Comparison of ENCODE assay signal across 8 cellular contexts in the genomic region with DNA sequence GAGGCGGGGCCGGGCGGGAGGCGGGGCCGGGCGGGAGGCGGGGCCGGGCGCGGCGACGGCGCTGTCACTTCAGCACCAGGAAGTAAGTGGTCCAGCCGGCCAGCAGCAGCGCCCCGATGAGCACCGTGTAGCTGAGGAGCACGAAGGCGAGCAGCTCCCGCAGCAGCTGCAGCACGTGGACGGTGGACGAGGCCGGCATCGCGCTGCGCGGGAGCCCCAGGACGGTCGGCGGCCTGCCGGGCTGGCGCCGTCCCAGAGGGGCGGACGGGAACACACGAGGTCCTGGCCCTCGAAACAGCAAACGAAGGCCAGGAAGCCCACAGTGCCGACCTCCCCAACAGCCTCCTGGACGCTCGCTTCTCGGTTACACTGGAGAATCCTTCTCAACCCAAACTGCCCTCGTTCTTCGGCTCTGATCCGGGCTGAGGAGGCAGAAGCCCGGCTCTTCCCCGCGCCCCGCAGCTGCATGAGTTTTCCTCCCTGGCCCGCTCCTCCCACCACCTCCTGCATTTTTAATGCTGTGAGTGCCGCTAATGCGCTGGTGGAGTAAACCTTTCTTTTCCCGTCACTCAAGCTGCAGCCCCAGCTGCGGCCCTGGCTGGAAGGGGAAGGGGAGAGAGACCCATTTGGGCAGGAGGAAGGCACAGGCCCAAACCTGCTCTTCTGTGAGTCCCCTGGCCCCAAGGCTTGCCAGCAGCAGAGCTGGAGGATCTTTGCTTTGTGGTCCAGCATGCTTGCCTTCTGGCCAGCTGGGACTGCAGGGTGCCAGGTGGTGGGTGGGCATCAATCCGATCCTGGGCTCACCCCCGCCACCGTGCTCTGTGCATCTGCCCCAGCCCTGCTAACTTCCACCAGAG. TPM values are rescaled to one million over a fixed set of nuclear protein-coding genes. Genes with fewer than 3 reads are reported as not detected.
A peak's percentile ranks its signal among the peaks of the same experiment; 100 is the strongest.
DNase-seq lines count a peak whose midpoint lies in the region; ATAC-seq and TF ChIP-seq lines count a peak whose summit lies in the region.

No MANE protein-coding gene starts in this region.

- H3K27me3 ChIP-seq in CD8-positive, alpha-beta memory T cell (ENCODE audit: insufficient read depth, low read length, poor library complexity, severe bottlenecking) = no peaks in the 10 kb centered on the region
- no peaks in the 10 kb centered on the region for H3K27me3 ChIP-seq in HL-60 (ENCODE audit: insufficient read depth, poor library complexity, severe bottlenecking)

- ATAC-seq in central memory CD8-positive, alpha-beta T cell (replicated peaks; ENCODE audit: extremely low read depth, poor library complexity, severe bottlenecking) = no peak
- ATAC-seq in HG03469 (IDR thresholded peaks at IDR 0.05; ENCODE audit: unreplicated experiment) = no peak

- H3K4me3 Mint-ChIP-seq in CD8-positive, alpha-beta memory T cell = peak overlapping the region; percentile 85 to 96 (median 89)
- peak overlapping the region; percentile 84 for H3K4me3 Mint-ChIP-seq in central memory CD8-positive, alpha-beta T cell
- peak overlapping the region; percentile 53 to 99 (median 96) for H3K4me3 Mint-ChIP-seq in nephron

- peaks cover 0 to 51% (median 13%) of the 10 kb centered on the region in 3 donors for H3K36me3 Mint-ChIP-seq in CD8-positive, alpha-beta memory T cell
- peaks cover 49% of the 10 kb centered on the region for H3K36me3 Mint-ChIP-seq in central memory CD8-positive, alpha-beta T cell (ENCODE audit: insufficient read depth)
- H3K36me3 Mint-ChIP-seq in nephron (ENCODE audit: low read depth) = peaks cover 36% of the 10 kb centered on the region

- H3K4me1 ChIP-seq in CD8-positive, alpha-beta memory T cell (ENCODE audit: insufficient read depth, low read length) = peaks cover 40% of the 10 kb centered on the region

- peak overlapping the region; percentile 91 to 97 (median 94) for H3K27ac Mint-ChIP-seq in CD8-positive, alpha-beta memory T cell
- peak overlapping the region; percentile 96 for H3K27ac Mint-ChIP-seq in central memory CD8-positive, alpha-beta T cell (ENCODE audit: low read depth)
- peak overlapping the region in 1 of 3 experiments; percentile 48 for H3K27ac Mint-ChIP-seq in nephron

- no peaks in the 10 kb centered on the region for H3K9me3 Mint-ChIP-seq in CD8-positive, alpha-beta memory T cell
- no peaks in the 10 kb centered on the region for H3K9me3 Mint-ChIP-seq in central memory CD8-positive, alpha-beta T cell
- no peaks in the 10 kb centered on the region for H3K9me3 Mint-ChIP-seq in nephron

- TF ChIP-seq CTCF in HL-60 (IDR thresholded peaks at IDR 0.05; ENCODE audit: insufficient read depth, low read length) (no peak), nephron (IDR thresholded peaks at IDR 0.05; ENCODE audit: unreplicated experiment in 3 of 3) (no peak), GM20000 (IDR thresholded peaks at IDR 0.05; ENCODE audit: extremely low read depth, missing control alignments) (no peak)

- peak overlapping the region; percentile 14 for H3K4me3 ChIP-seq in CD8-positive, alpha-beta memory T cell (ENCODE audit: low read length)
- H3K4me3 ChIP-seq in HL-60 (replicated peaks; ENCODE audit: insufficient read depth, low read length) = peak overlapping the region; percentile 43

- POLR2A ChIA-PET in CD8-positive, alpha-beta memory T cell (lab: Charles Lee) = interaction anchor here (0.8 to 3.9 kb wide), 15 partner anchors 10 to 1137 kb away, joined by 3 to 90 read pairs (median 4); a partner anchor contains a TSS

- no peaks in the 10 kb centered on the region for H3K27me3 Mint-ChIP-seq in CD8-positive, alpha-beta memory T cell
- no peaks in the 10 kb centered on the region for H3K27me3 Mint-ChIP-seq in central memory CD8-positive, alpha-beta T cell
- H3K27me3 Mint-ChIP-seq in nephron (ENCODE audit: low read depth) = no peaks in the 10 kb centered on the region

- H3K9me3 ChIP-seq in CD8-positive, alpha-beta memory T cell (ENCODE audit: low read length) = no peaks in the 10 kb centered on the region

- DNase-seq in CD8-positive, alpha-beta memory T cell = peak in 1 of 5 donors; percentile 55
- no peak for DNase-seq in HL-60 (ENCODE audit: low read depth in 1 of 2, low spot score in 1 of 2)
- DNase-seq in central memory CD8-positive, alpha-beta T cell (ENCODE audit: low spot score in 2 of 2) = no peak
- no peak for DNase-seq in GM20000 (ENCODE audit: low spot score)
- DNase-seq in midbrain (lab: John Stamatoyannopoulos, UW) = no peak
- no peak for DNase-seq in NCI-H510A treated with DMSO at 0.1 percent for 48 hours (lab: John Stamatoyannopoulos, UW)

- CTCF ChIA-PET in CD8-positive, alpha-beta memory T cell (lab: Charles Lee) = interaction anchor here (0.9 to 4.3 kb wide), 5 partner anchors 14 to 40 kb away, joined by 3 to 43 read pairs (median 9); a partner anchor contains a TSS

- H3K27ac ChIP-seq in CD8-positive, alpha-beta memory T cell (ENCODE audit: low read depth, low read length) = no peak overlapping the region
- H3K27ac ChIP-seq in HL-60 (replicated peaks) = no peak overlapping the region

- peaks cover 42 to 59% (median 48%) of the 10 kb centered on the region in 3 donors for H3K4me1 Mint-ChIP-seq in CD8-positive, alpha-beta memory T cell
- peaks cover 40% of the 10 kb centered on the region for H3K4me1 Mint-ChIP-seq in central memory CD8-positive, alpha-beta T cell
- H3K4me1 Mint-ChIP-seq in nephron = peaks cover 19% of the 10 kb centered on the region

- peaks cover 18% of the 10 kb centered on the region for H3K36me3 ChIP-seq in CD8-positive, alpha-beta memory T cell (ENCODE audit: insufficient read depth, low read length)

RNA-seq across cellular contexts. Expression of a gene that starts 0.7 kb away (rescaled TPM):
- 10 to 100 TPM; 63.4 to 64.2 TPM for total RNA-seq in CD8-positive, alpha-beta memory T cell
- 71.8 TPM for polyA plus RNA-seq in CD8-positive, alpha-beta memory T cell

RNA-seq across cellular contexts. Expression of a gene that starts 23.1 kb away (rescaled TPM):
- total RNA-seq in CD8-positive, alpha-beta memory T cell = under 1 TPM; 0.15 to 0.18 TPM
- 0.22 TPM for polyA plus RNA-seq in CD8-positive, alpha-beta memory T cell

RNA-seq across cellular contexts. Expression of a gene that starts 39.7 kb away (rescaled TPM):
- 10 to 100 TPM; 43.1 to 44.2 TPM for total RNA-seq in CD8-positive, alpha-beta memory T cell
- polyA plus RNA-seq in CD8-positive, alpha-beta memory T cell = 30.6 TPM

RNA-seq across cellular contexts. Expression of a gene that starts 43.7 kb away (rescaled TPM):
- under 1 TPM; 0.18 to 0.26 TPM for total RNA-seq in CD8-positive, alpha-beta memory T cell
- 0.25 TPM for polyA plus RNA-seq in CD8-positive, alpha-beta memory T cell

RNA-seq across cellular contexts. Expression of a gene that starts 52.6 kb away (rescaled TPM):
- 1 to 10 TPM; 4.1 to 5.1 TPM for total RNA-seq in CD8-positive, alpha-beta memory T cell
- polyA plus RNA-seq in CD8-positive, alpha-beta memory T cell = not detected
